Comparison of ENCODE assay signal across 8 cellular contexts in the genomic region with DNA sequence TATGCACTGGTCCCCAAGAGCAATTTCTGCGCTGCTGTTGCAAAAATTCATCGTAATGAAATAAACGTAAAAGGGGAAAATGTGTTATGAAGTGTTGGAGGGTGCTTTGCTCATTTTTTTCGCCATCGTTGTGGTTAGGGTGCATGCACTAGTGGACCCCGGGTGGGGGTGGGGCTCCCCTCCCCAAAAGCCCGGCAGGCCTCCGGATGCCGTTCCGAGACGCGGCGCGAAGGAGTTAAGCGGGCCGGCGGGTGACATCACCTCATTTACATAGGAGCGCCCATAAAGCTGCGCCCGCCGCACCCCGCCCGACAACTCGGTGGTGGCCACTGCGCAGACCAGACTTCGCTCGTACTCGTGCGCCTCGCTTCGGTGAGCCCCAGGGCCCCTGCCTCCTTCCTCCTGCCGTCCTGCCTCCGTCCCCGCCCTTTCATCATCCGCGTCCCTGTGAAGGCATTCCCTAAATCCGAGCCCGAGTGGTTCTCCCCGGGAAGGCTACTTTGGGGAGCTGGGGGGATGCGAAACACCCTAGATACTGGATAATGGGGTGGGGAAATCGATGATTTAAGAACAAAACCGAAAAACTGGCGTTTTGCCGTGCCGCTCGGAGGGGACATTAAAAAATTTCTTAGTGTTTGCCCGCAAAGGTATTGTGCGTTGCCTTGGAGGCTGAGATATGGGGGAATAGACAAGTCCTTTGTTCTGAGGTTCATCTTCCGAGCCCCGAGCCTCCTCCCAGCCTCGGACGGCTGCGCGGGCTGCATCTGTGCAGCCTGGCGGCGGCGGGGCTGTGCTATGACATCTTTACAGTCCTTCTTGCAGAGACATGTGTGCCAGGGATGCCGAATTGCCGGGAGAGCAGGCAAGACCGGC. TPM values are rescaled to one million over a fixed set of nuclear protein-coding genes. Genes with fewer than 3 reads are reported as not detected.
DNase-seq lines count a peak whose midpoint lies in the region; ATAC-seq and TF ChIP-seq lines count a peak whose summit lies in the region.

A gene (plus strand): TSS at position 314 of the 873 bp plus-strand sequence.

- H3K27me3 ChIP-seq in ascending aorta (no peaks in the 10 kb centered on the region), right cardiac atrium (ENCODE audit: control insufficient read depth, insufficient read depth) (no peaks in the 10 kb centered on the region), aorta (ENCODE audit: control insufficient read depth in 1 of 2, insufficient read depth in 2 of 2, low read length in 1 of 2) (no peaks in the 10 kb centered on the region)

- H3K9me3 ChIP-seq in ascending aorta (no peaks in the 10 kb centered on the region), right cardiac atrium (ENCODE audit: control insufficient read depth, low read length) (no peaks in the 10 kb centered on the region), aorta (ENCODE audit: control insufficient read depth, low read length) (no peaks in the 10 kb centered on the region)

- DNase-seq in GM10266 (ENCODE audit: extremely low spot score) (peak; percentile 55), NCI-H2081 treated with DMSO at 0.1 percent for 48 hours (lab: John Stamatoyannopoulos, UW) (peak; percentile 31), T-helper 9 cell (peak; percentile 73), ascending aorta (ENCODE audit: low spot score in 2 of 2) (peak in 1 of 2 donors; percentile 91), right cardiac atrium (peak; percentile 86 to 94 (median 92)), putamen (ENCODE audit: low spot score) (peak; percentile 81), aorta (peak; percentile 91 to 95)

- under 1% methylated on average over 60 of the region's 60 CpGs for WGBS in right cardiac atrium
- WGBS in aorta, 2 donors = 0 to 18% methylated on average over 55 to 60 of the region's 60 CpGs

- TF ChIP-seq CTCF in GM10266 (IDR thresholded peaks at IDR 0.05; ENCODE audit: control insufficient read depth, insufficient read depth, low read depth, missing control alignments) (no peak), ascending aorta (IDR thresholded peaks at IDR 0.05) (no peak)

- H3K4me3 ChIP-seq in ascending aorta = peak within 1 kb of the TSS; percentile 70 to 78
- H3K4me3 ChIP-seq in right cardiac atrium (ENCODE audit: low read length) = peak within 1 kb of the TSS; percentile 75
- H3K4me3 ChIP-seq in aorta (ENCODE audit: low read length in 2 of 2) = peak within 1 kb of the TSS; percentile 66 to 94

- peaks cover 0 to 13% of the 10 kb centered on the region in 2 donors for H3K4me1 ChIP-seq in ascending aorta
- H3K4me1 ChIP-seq in right cardiac atrium (ENCODE audit: control insufficient read depth, insufficient read depth, low read length) = no peaks in the 10 kb centered on the region
- H3K4me1 ChIP-seq in aorta (ENCODE audit: control insufficient read depth in 1 of 2, insufficient read depth in 2 of 2, low read length in 2 of 2) = peaks cover 0 to 2% of the 10 kb centered on the region in 2 donors

- H3K36me3 ChIP-seq in ascending aorta = no peaks in the 10 kb centered on the region
- H3K36me3 ChIP-seq in aorta (ENCODE audit: control insufficient read depth in 1 of 2, insufficient read depth in 2 of 2, low read length in 1 of 2) = no peaks in the 10 kb centered on the region

- ATAC-seq in HG02852 (IDR thresholded peaks at IDR 0.05; ENCODE audit: unreplicated experiment) = peak; percentile 37
- peak; percentile 89 to 90 for ATAC-seq in right cardiac atrium
- ATAC-seq in aorta (ENCODE audit: low FRiP score) = peak; percentile 91

- intact Hi-C loops in ascending aorta (cut with DNase I) = loop anchor here (5.0 to 10.0 kb wide), 6 partner anchors 102 to 757 kb away; a partner anchor contains a TSS
- intact Hi-C loops in right cardiac atrium (cut with DNase I) = loop anchor here in 3 of 4 donors (5.0 to 10.0 kb wide), 4 partner anchors 120 to 512 kb away; no protein-coding TSS in a partner anchor
- intact Hi-C loops in aorta (cut with DNase I) = loop anchor here (5.0 to 10.0 kb wide), 4 partner anchors 127 to 512 kb away; no protein-coding TSS in a partner anchor

- H3K27ac ChIP-seq in ascending aorta (peak within 1 kb of the TSS; percentile 86 to 94), right cardiac atrium (ENCODE audit: low read length) (peak within 1 kb of the TSS; percentile 95), aorta (ENCODE audit: low read depth in 1 of 2, low read length in 2 of 2) (peak within 1 kb of the TSS; percentile 57 to 99)

RNA-seq across cellular contexts. Expression of the gene that starts here (rescaled TPM):
- 2,397 TPM for total RNA-seq in ascending aorta
- 1,000 to 10,000 TPM; 1,054 to 1,542 (median 1,304) TPM for total RNA-seq in right cardiac atrium
- 2,718 TPM for polyA plus RNA-seq in right cardiac atrium
- total RNA-seq in aorta = 1,000 to 10,000 TPM; 2,762 to 3,390 TPM
- polyA plus RNA-seq in aorta = over 10,000 TPM in 1 of 2 donors, 1,000 to 10,000 TPM in 1; 8,938 to 17,543 TPM

Comparison
In these comparisons a context has a peak if more than half of its experiments do, and no peak if none do; other contexts are left out.
1. ATAC-seq: peak in every context shown above with its lines; median percentile 91 in aorta; 90 in right cardiac atrium; 37 in HG02852.